In the genomic region with DNA sequence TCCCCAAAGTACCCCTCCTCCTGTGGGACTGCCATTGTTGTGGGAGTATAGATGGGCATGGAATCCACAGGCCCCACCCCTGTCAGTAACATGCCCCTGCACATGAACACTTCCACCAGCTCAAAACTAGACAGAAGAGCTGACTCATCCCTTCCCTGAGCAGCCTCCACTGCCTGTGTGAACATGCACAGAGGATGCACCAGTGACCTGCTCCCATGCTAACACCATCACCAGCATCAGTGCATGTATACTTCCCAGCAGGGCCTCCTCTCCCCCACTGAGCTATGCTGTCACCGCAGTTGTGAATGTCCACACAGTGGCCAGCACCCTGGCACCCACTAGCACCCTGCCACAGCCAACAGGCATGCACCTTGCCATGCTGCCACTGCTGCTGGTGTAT, we compare ENCODE assay signal across 19 cellular contexts.
"Had no signal": no experiment of that assay in that cellular context is flagged by ENCODE, and none has a peak within 500 bp of the region (broad histone marks: within the 10 kb centered on the region; RNA-seq: fewer than 3 reads in every experiment).

No MANE protein-coding gene starts in this region.

- H3K36me3 ChIP-seq: heart left ventricle, left ventricle myocardium inferior, thyroid gland, uterus had no signal

- H3K4me3 ChIP-seq: heart left ventricle, left ventricle myocardium inferior, thyroid gland, uterus had no signal

- H3K9me3 ChIP-seq: thyroid gland, uterus had no signal

- H3K27ac ChIP-seq: heart left ventricle, left ventricle myocardium inferior, thyroid gland, uterus had no signal

- H3K27me3 ChIP-seq: heart left ventricle, thyroid gland, uterus had no signal

- ATAC-seq: heart left ventricle, natural killer cell had no signal

- H3K4me1 ChIP-seq: heart left ventricle, left ventricle myocardium inferior, thyroid gland, uterus had no signal

- DNase-seq: activated B cell treated with CpG ODN at 0.5 μM for 24 hours; activated CD4-positive, alpha-beta T cell treated with anti-CD3 and anti-CD28 coated beads for 4 hours; activated CD4-positive, alpha-beta T cell treated with anti-CD3 and anti-CD28 coated beads, Interleukin-2, amount 50 U/mL, for 48 hours; activated CD8-positive, alpha-beta memory T cell treated with anti-CD3 and anti-CD28 coated beads, Interleukin-2, amount 50 U/mL, for 48 hours; activated naive CD4-positive, alpha-beta T cell treated with anti-CD3 and anti-CD28 coated beads for 36 hours; activated naive CD8-positive, alpha-beta T cell treated with anti-CD3 and anti-CD28 coated beads, Interleukin-2, amount 10 ng/mL, durations not matched to agents 7 days and 5 days; activated T-cell treated with anti-CD3 and anti-CD28 coated beads, Interleukin-2, amount 50 U/mL, for 48 hours; amygdala; effector memory CD4-positive, alpha-beta T cell; heart left ventricle; left ventricle myocardium inferior; midbrain; natural killer cell; retina; stimulated activated CD4-positive, alpha-beta T cell treated with anti-CD3 and anti-CD28 coated beads, Interleukin-4, amount 100 ng/mL, for 4 hours; substantia nigra; T1000; thyroid gland; uterus had no signal
